ENCODE assay signal across 27 cellular contexts in genomic region chr22:48414662-48415061, GRCh38.
"Had no signal": no experiment of that assay in that cellular context is flagged by ENCODE, and none has a peak within 500 bp of the region (broad histone marks: within the 10 kb centered on the region; RNA-seq: fewer than 3 reads in every experiment).

No MANE protein-coding gene starts in this region.

- H3K36me3 ChIP-seq: adrenal gland, breast epithelium, SJCRH30, WERI-Rb-1 had no signal

- H3K36me3 Mint-ChIP-seq: activated naive CD4-positive, alpha-beta T cell treated with anti-CD3 and anti-CD28 coated beads, Interleukin-2, amount 50 U/mL, for 72 hours had no signal

- H3K4me3 ChIP-seq: adrenal gland, body of pancreas, breast epithelium, K562, SJCRH30, SK-N-MC had no signal

- FAIRE-seq: astrocyte, K562 had no signal

- H3K9me3 Mint-ChIP-seq: activated CD8-positive, alpha-beta T cell treated with anti-CD3 and anti-CD28 coated beads for 36 hours; activated naive CD4-positive, alpha-beta T cell treated with anti-CD3 and anti-CD28 coated beads for 36 hours; activated naive CD4-positive, alpha-beta T cell treated with anti-CD3 and anti-CD28 coated beads, Interleukin-2, amount 50 U/mL, for 72 hours; activated T-cell treated with anti-CD3 and anti-CD28 coated beads, Interleukin-2, amount 50 U/mL, for 72 hours; activated T-helper 17 cell treated with anti-CD3 and anti-CD28 coated beads, Interleukin-2, amount 50 U/mL, for 72 hours had no signal

- H3K27me3 ChIP-seq: adrenal gland, body of pancreas had no signal

- H3K4me1 Mint-ChIP-seq: activated T-helper 17 cell treated with anti-CD3 and anti-CD28 coated beads, Interleukin-2, amount 50 U/mL, for 72 hours had no signal

- H3K9me3 ChIP-seq: adrenal gland, body of pancreas, breast epithelium, SJCRH30 had no signal

- DNase-seq: activated CD4-positive, alpha-beta T cell treated with anti-CD3 and anti-CD28 coated beads for 1 hour; activated CD4-positive, alpha-beta T cell treated with anti-CD3 and anti-CD28 coated beads for 48 hours; activated CD4-positive, CD25-positive, alpha-beta regulatory T cell; activated CD8-positive, alpha-beta T cell treated with anti-CD3 and anti-CD28 coated beads for 36 hours; activated gamma-delta T cell treated with Interleukin-2 at 50 U/mL for 16 hours; activated naive CD4-positive, alpha-beta T cell treated with anti-CD3 and anti-CD28 coated beads for 36 hours; activated T-cell treated with anti-CD3 and anti-CD28 coated beads, Interleukin-2, amount 50 U/mL, for 1 hour; activated T-cell treated with anti-CD3 and anti-CD28 coated beads, Interleukin-2, amount 50 U/mL, for 72 hours; adrenal gland; body of pancreas; NCI-H1105; NCI-H1436 treated with DMSO at 0.1 percent for 48 hours; NCI-H1694 treated with DMSO at 0.1 percent for 48 hours; NCI-H2029; NCI-H345; NCI-H524 treated with DMSO at 0.1 percent for 48 hours; SHP77; SJCRH30; T1000; WERI-Rb-1 had no signal

- H3K4me1 ChIP-seq: adrenal gland, body of pancreas, breast epithelium, SJCRH30 had no signal

- ATAC-seq: activated CD8-positive, alpha-beta T cell treated with anti-CD3 and anti-CD28 coated beads for 36 hours; activated naive CD4-positive, alpha-beta T cell treated with anti-CD3 and anti-CD28 coated beads, Interleukin-2, amount 50 U/mL, for 72 hours; activated T-cell treated with anti-CD3 and anti-CD28 coated beads, Interleukin-2, amount 50 U/mL, for 72 hours; activated T-helper 17 cell treated with anti-CD3 and anti-CD28 coated beads, Interleukin-2, amount 50 U/mL, for 72 hours; body of pancreas; K562; Panc1 had no signal

- H3K27ac Mint-ChIP-seq: activated CD8-positive, alpha-beta T cell treated with anti-CD3 and anti-CD28 coated beads for 36 hours; activated naive CD4-positive, alpha-beta T cell treated with anti-CD3 and anti-CD28 coated beads for 36 hours; activated naive CD4-positive, alpha-beta T cell treated with anti-CD3 and anti-CD28 coated beads, Interleukin-2, amount 50 U/mL, for 72 hours; activated T-cell treated with anti-CD3 and anti-CD28 coated beads, Interleukin-2, amount 50 U/mL, for 72 hours; activated T-helper 17 cell treated with anti-CD3 and anti-CD28 coated beads, Interleukin-2, amount 50 U/mL, for 72 hours had no signal

- H3K4me3 Mint-ChIP-seq: activated CD8-positive, alpha-beta T cell treated with anti-CD3 and anti-CD28 coated beads for 36 hours; activated naive CD4-positive, alpha-beta T cell treated with anti-CD3 and anti-CD28 coated beads for 36 hours; activated T-cell treated with anti-CD3 and anti-CD28 coated beads, Interleukin-2, amount 50 U/mL, for 72 hours; activated T-helper 17 cell treated with anti-CD3 and anti-CD28 coated beads, Interleukin-2, amount 50 U/mL, for 72 hours had no signal

- H3K27ac ChIP-seq: adrenal gland, body of pancreas, breast epithelium, SJCRH30, SK-N-MC, WERI-Rb-1 had no signal
